ENCODE assay signal across 31 cellular contexts in the genomic region with DNA sequence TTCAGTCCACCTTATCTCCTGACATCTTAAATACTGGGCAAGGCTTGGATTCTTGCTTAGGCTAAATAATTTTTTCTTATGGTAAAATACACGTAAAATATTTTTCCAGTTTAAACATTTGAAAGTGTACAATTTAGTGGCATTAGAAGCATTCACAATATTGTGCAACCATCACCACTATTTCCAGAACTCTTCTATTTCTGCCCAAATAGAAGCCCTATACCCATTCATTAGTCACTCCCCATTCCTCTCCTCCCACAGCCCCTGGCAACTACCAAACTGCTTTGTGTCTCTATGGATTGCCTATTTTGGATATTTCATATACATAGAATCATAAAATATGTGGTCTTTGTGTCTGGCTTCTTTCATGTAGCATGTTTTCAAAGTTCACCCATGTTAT. TPM values are rescaled to one million over a fixed set of nuclear protein-coding genes. Genes with fewer than 3 reads are reported as not detected.
"Had no signal": no experiment of that assay in that cellular context is flagged by ENCODE, and none has a peak within 500 bp of the region (broad histone marks: within the 10 kb centered on the region; RNA-seq: fewer than 3 reads in every experiment).

No MANE protein-coding gene starts in this region.

- DNase-seq: activated B cell treated with CpG ODN at 0.5 μM for 24 hours; activated CD4-positive, alpha-beta T cell treated with anti-CD3 and anti-CD28 coated beads for 48 hours; activated CD4-positive, alpha-beta T cell treated with anti-CD3 and anti-CD28 coated beads, Interleukin-2, amount 50 U/mL, for 1 hour; activated CD4-positive, alpha-beta T cell treated with anti-CD3 and anti-CD28 coated beads, Interleukin-2, amount 50 U/mL, for 48 hours; activated CD8-positive, alpha-beta memory T cell treated with anti-CD3 and anti-CD28 coated beads for 24 hours; activated CD8-positive, alpha-beta T cell treated with anti-CD3 and anti-CD28 coated beads for 36 hours; activated effector memory CD4-positive, alpha-beta T cell treated with Interleukin-2 at 50 U/mL for 16 hours; activated gamma-delta T cell treated with Interleukin-2 at 50 U/mL for 16 hours; activated naive CD4-positive, alpha-beta T cell treated with anti-CD3 and anti-CD28 coated beads, Interleukin-2, amount 50 U/mL, for 16 hours; activated naive CD4-positive, alpha-beta T cell treated with Interleukin-2 at 50 U/mL for 16 hours; activated T-cell treated with anti-CD3 and anti-CD28 coated beads, Interleukin-2, amount 50 U/mL, for 4 hours; adrenal gland; amygdala; aorta; body of pancreas; caudate nucleus; cortex of kidney; effector CD8-positive, alpha-beta T cell; esophagus squamous epithelium; foreskin melanocyte; heart right ventricle; T-helper 17 cell; T1000; WERI-Rb-1 had no signal

- H3K27me3 ChIP-seq: adrenal gland, body of pancreas, esophagus squamous epithelium, gastroesophageal sphincter, heart right ventricle, hepatocyte had no signal

- H2AFZ ChIP-seq: hepatocyte had no signal

- H3K27me3 Mint-ChIP-seq: activated B cell treated with CpG ODN at 0.5 μM for 24 hours; activated naive CD8-positive, alpha-beta T cell; activated T-helper 17 cell treated with anti-CD3 and anti-CD28 coated beads, Interleukin-2, amount 50 U/mL, for 72 hours; T-helper 17 cell had no signal

- H3K4me3 ChIP-seq: adrenal gland, body of pancreas, esophagus squamous epithelium, gastroesophageal sphincter, heart right ventricle, hepatocyte had no signal

- H3K36me3 Mint-ChIP-seq: activated naive CD8-positive, alpha-beta T cell had no signal

- H3K27ac ChIP-seq: adrenal gland, body of pancreas, epithelial cell of prostate, esophagus squamous epithelium, gastroesophageal sphincter, heart right ventricle, hepatocyte, WERI-Rb-1 had no signal

- H3K36me3 ChIP-seq: adrenal gland, esophagus squamous epithelium, gastroesophageal sphincter, heart right ventricle, WERI-Rb-1 had no signal

- ATAC-seq: activated CD4-positive, CD25-positive, alpha-beta regulatory T cell treated with anti-CD3 and anti-CD28 coated beads, Interleukin-2, amount 50 U/mL, for 24 hours; activated CD8-positive, alpha-beta T cell treated with anti-CD3 and anti-CD28 coated beads for 36 hours; activated T-cell treated with anti-CD3 and anti-CD28 coated beads, Interleukin-2, amount 50 U/mL, for 4 hours; activated T-helper 17 cell treated with anti-CD3 and anti-CD28 coated beads, Interleukin-2, amount 50 U/mL, for 72 hours; body of pancreas; gastroesophageal sphincter; heart right ventricle; T-helper 17 cell had no signal

- H3K4me1 ChIP-seq: adrenal gland, body of pancreas, gastroesophageal sphincter had no signal

- H3K4me3 Mint-ChIP-seq: activated B cell treated with CpG ODN at 0.5 μM for 24 hours; activated CD8-positive, alpha-beta T cell treated with anti-CD3 and anti-CD28 coated beads for 36 hours; activated naive CD8-positive, alpha-beta T cell; activated T-cell treated with anti-CD3 and anti-CD28 coated beads, Interleukin-2, amount 50 U/mL, for 4 hours; activated T-helper 17 cell treated with anti-CD3 and anti-CD28 coated beads, Interleukin-2, amount 50 U/mL, for 72 hours; T-helper 17 cell; T-helper 2 cell treated with Interferon-gamma antibody and Interleukin-4, amounts not matched to agents 5 μg/mL and 100 μg/mL, for 36 hours had no signal

- H3K9me3 Mint-ChIP-seq: activated B cell treated with CpG ODN at 0.5 μM for 24 hours; activated CD8-positive, alpha-beta T cell treated with anti-CD3 and anti-CD28 coated beads for 36 hours; activated T-cell treated with anti-CD3 and anti-CD28 coated beads, Interleukin-2, amount 50 U/mL, for 4 hours; activated T-helper 17 cell treated with anti-CD3 and anti-CD28 coated beads, Interleukin-2, amount 50 U/mL, for 72 hours had no signal

- H3K27ac Mint-ChIP-seq: activated B cell treated with CpG ODN at 0.5 μM for 24 hours; activated CD8-positive, alpha-beta T cell treated with anti-CD3 and anti-CD28 coated beads for 36 hours; activated naive CD8-positive, alpha-beta T cell; activated T-helper 17 cell treated with anti-CD3 and anti-CD28 coated beads, Interleukin-2, amount 50 U/mL, for 72 hours; T-helper 17 cell; T-helper 2 cell treated with Interferon-gamma antibody and Interleukin-4, amounts not matched to agents 5 μg/mL and 100 μg/mL, for 36 hours had no signal

- H3K79me2 ChIP-seq: hepatocyte had no signal

- H3K9me3 ChIP-seq: adrenal gland, body of pancreas, esophagus squamous epithelium, gastroesophageal sphincter, heart right ventricle had no signal

- H3K4me2 ChIP-seq: hepatocyte had no signal

RNA-seq across cellular contexts. Expression of gene IL31RA, which starts 57.6 kb away (rescaled TPM):
- total RNA-seq: activated B cell treated with CpG ODN at 0.5 μM for 24 hours; activated CD8-positive, alpha-beta T cell treated with anti-CD3 and anti-CD28 coated beads for 36 hours; activated T-cell treated with anti-CD3 and anti-CD28 coated beads, Interleukin-2, amount 50 U/mL, for 4 hours; adrenal gland; body of pancreas; esophagus squamous epithelium; T-helper 17 cell had no signal
